In genomic region chr15:70629735-70630273, GRCh38 we compare ENCODE assay signal across 22 cellular contexts.
"Had no signal": no experiment of that assay in that cellular context is flagged by ENCODE, and none has a peak within 500 bp of the region (broad histone marks: within the 10 kb centered on the region; RNA-seq: fewer than 3 reads in every experiment).

No MANE protein-coding gene starts in this region.

- H3K79me2 ChIP-seq: parathyroid adenoma had no signal

- H2AFZ ChIP-seq: parathyroid adenoma had no signal

- H3K4me1 ChIP-seq: colonic mucosa, gastroesophageal sphincter, lower lobe of right lung, parathyroid adenoma, psoas muscle had no signal

- H3K27ac Mint-ChIP-seq: immature natural killer cell, memory B cell, mesothelial cell of epicardium, natural killer cell had no signal

- H3K9me3 ChIP-seq: colonic mucosa, esophagus squamous epithelium, gastroesophageal sphincter, left lung, lower lobe of right lung, psoas muscle, sigmoid colon, stomach, thoracic aorta, transverse colon had no signal

- ATAC-seq: gastroesophageal sphincter, left lung, lower lobe of right lung, natural killer cell, psoas muscle had no signal

- H3K27me3 ChIP-seq: colonic mucosa, gastroesophageal sphincter, left lung, sigmoid colon, stomach, transverse colon had no signal

- H3K36me3 ChIP-seq: colonic mucosa, esophagus squamous epithelium, gastroesophageal sphincter, left lung, lower lobe of right lung, sigmoid colon, stomach, thoracic aorta, transverse colon had no signal

- H3K9me3 Mint-ChIP-seq: memory B cell, mesothelial cell of epicardium, natural killer cell had no signal

- H3K36me3 Mint-ChIP-seq: memory B cell, mesothelial cell of epicardium, natural killer cell had no signal

- DNase-seq: colonic mucosa; dermis blood vessel endothelial cell; esophagus squamous epithelium; foreskin fibroblast; immature natural killer cell; left lung; lower lobe of right lung; natural killer cell; psoas muscle; sigmoid colon; stimulated activated CD4-positive, alpha-beta T cell treated with anti-CD3 and anti-CD28 coated beads, Interleukin-2, amount 100 ng/mL, for 24 hours; stimulated activated CD4-positive, alpha-beta T cell treated with anti-CD3 and anti-CD28 coated beads, Interleukin-4, amount 100 ng/mL, for 4 hours; stimulated activated naive CD4-positive, alpha-beta T cell; stomach; substantia nigra; transverse colon had no signal

- H3K4me3 Mint-ChIP-seq: immature natural killer cell, memory B cell, mesothelial cell of epicardium, natural killer cell had no signal

- H3K27ac ChIP-seq: colonic mucosa, esophagus squamous epithelium, gastroesophageal sphincter, left lung, lower lobe of right lung, parathyroid adenoma, psoas muscle, sigmoid colon, skin epidermis, stomach, thoracic aorta, transverse colon had no signal

- H3K4me3 ChIP-seq: colonic mucosa, esophagus squamous epithelium, gastroesophageal sphincter, left lung, lower lobe of right lung, psoas muscle, sigmoid colon, skin epidermis, stomach, thoracic aorta, transverse colon had no signal

- H3K9ac ChIP-seq: parathyroid adenoma had no signal
